Comparison of ENCODE assay signal across 27 cellular contexts in the genomic region with DNA sequence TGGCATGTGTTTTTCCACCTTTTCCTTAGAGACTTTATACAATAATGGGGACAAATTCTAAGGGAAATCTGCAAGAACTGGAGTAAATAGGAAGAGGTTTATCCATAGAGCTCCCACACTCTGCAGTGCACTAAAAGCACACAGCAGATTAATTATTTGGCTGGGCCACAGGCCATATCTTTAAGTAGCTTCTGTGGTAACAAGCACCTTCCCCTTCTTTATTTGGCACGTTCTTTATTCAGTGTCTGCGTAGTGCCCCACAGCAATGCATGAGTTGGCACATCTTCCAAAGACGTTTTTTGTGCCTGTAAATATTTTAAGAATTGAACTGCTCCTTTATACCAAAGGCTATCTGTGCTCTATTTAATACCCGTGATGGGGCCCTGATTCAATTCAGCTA.
"Had no signal": no experiment of that assay in that cellular context is flagged by ENCODE, and none has a peak within 500 bp of the region (broad histone marks: within the 10 kb centered on the region; RNA-seq: fewer than 3 reads in every experiment).

No MANE protein-coding gene starts in this region.

- H3K4me1 ChIP-seq: suprapubic skin, transverse colon, uterus had no signal

- H3K4me3 ChIP-seq: cardiac muscle cell, hepatocyte, mucosa of descending colon, smooth muscle cell, stomach, suprapubic skin, transverse colon, uterus had no signal

- ATAC-seq: activated T-cell treated with anti-CD3 and anti-CD28 coated beads, Interleukin-2, amount 50 U/mL, for 4 hours; foreskin keratinocyte; mucosa of descending colon; sciatic nerve; stimulated activated memory B cell treated with anti-CD40 and anti-IgM and Interleukin-4, amounts not matched to agents 10 μg/mL and 1 μg/mL and 100 μg/mL, for 72 hours had no signal

- H3K27me3 Mint-ChIP-seq: activated naive CD8-positive, alpha-beta T cell treated with anti-CD3 and anti-CD28 coated beads for 36 hours; dendritic cell treated with granulocyte-macrophage colony-stimulating factor and Interleukin-4, amounts not matched to agents 40 ng/mL and 50 ng/mL, for 4 days; stimulated activated memory B cell treated with anti-CD40 and anti-IgM and Interleukin-4, amounts not matched to agents 10 μg/mL and 1 μg/mL and 100 μg/mL, for 72 hours had no signal

- H3K9me3 ChIP-seq: mucosa of descending colon, stomach, suprapubic skin, transverse colon, uterus had no signal

- H3K4me2 ChIP-seq: hepatocyte, smooth muscle cell had no signal

- H3K4me1 Mint-ChIP-seq: activated naive CD8-positive, alpha-beta T cell treated with anti-CD3 and anti-CD28 coated beads for 36 hours; immature natural killer cell; stimulated activated memory B cell treated with anti-CD40 and anti-IgM and Interleukin-4, amounts not matched to agents 10 μg/mL and 1 μg/mL and 100 μg/mL, for 72 hours had no signal

- H3K36me3 Mint-ChIP-seq: activated naive CD8-positive, alpha-beta T cell treated with anti-CD3 and anti-CD28 coated beads for 36 hours; immature natural killer cell; stimulated activated memory B cell treated with anti-CD40 and anti-IgM and Interleukin-4, amounts not matched to agents 10 μg/mL and 1 μg/mL and 100 μg/mL, for 72 hours had no signal

- H3K27ac ChIP-seq: cardiac muscle cell, foreskin keratinocyte, hepatocyte, stomach, suprapubic skin, transverse colon, uterus had no signal

- DNase-seq: activated CD4-positive, alpha-beta T cell treated with anti-CD3 and anti-CD28 coated beads for 4 hours; activated CD4-positive, alpha-beta T cell treated with anti-CD3 and anti-CD28 coated beads, Interleukin-2, amount 50 U/mL, for 48 hours; activated CD4-positive, CD25-positive, alpha-beta regulatory T cell; activated CD8-positive, alpha-beta memory T cell treated with anti-CD3 and anti-CD28 coated beads, Interleukin-2, amount 50 U/mL, for 48 hours; activated naive CD4-positive, alpha-beta T cell; activated naive CD8-positive, alpha-beta T cell treated with anti-CD3 and anti-CD28 coated beads for 36 hours; activated T-cell treated with anti-CD3 and anti-CD28 coated beads, Interleukin-2, amount 50 U/mL, for 4 hours; effector CD8-positive, alpha-beta T cell; immature natural killer cell; kidney glomerular epithelial cell; mesendoderm; mucosa of descending colon; nucleus accumbens; stimulated activated CD4-positive, alpha-beta T cell treated with anti-CD3 and anti-CD28 coated beads, Interleukin-15, amount 100 ng/mL, for 24 hours; stomach; transverse colon; uterus had no signal

- H3K27me3 ChIP-seq: cardiac muscle cell, foreskin keratinocyte, hepatocyte, stomach, suprapubic skin, transverse colon, uterus had no signal

- H3K36me3 ChIP-seq: cardiac muscle cell, stomach, suprapubic skin, transverse colon, uterus had no signal

- H3K9me3 Mint-ChIP-seq: activated naive CD8-positive, alpha-beta T cell treated with anti-CD3 and anti-CD28 coated beads for 36 hours; activated T-helper 2 cell treated with anti-CD3 and anti-CD28 coated beads, Interferon-gamma antibody, Interleukin-2, Interleukin-4, amounts not matched to agents 10 μg/mL and 5 μg/mL and 100 μg/mL, durations not matched to agents 14 hours and 24 hours and 36 hours; dendritic cell treated with granulocyte-macrophage colony-stimulating factor and Interleukin-4, amounts not matched to agents 40 ng/mL and 50 ng/mL, for 4 days; stimulated activated memory B cell treated with anti-CD40 and anti-IgM and Interleukin-4, amounts not matched to agents 10 μg/mL and 1 μg/mL and 100 μg/mL, for 72 hours; T-helper 2 cell treated with Interferon-gamma antibody and Interleukin-4, amounts not matched to agents 5 μg/mL and 100 μg/mL, for 36 hours had no signal

- H3K4me3 Mint-ChIP-seq: activated naive CD8-positive, alpha-beta T cell treated with anti-CD3 and anti-CD28 coated beads for 36 hours; activated T-cell treated with anti-CD3 and anti-CD28 coated beads, Interleukin-2, amount 50 U/mL, for 4 hours; dendritic cell treated with granulocyte-macrophage colony-stimulating factor and Interleukin-4, amounts not matched to agents 40 ng/mL and 50 ng/mL, for 4 days; immature natural killer cell; stimulated activated memory B cell treated with anti-CD40 and anti-IgM and Interleukin-4, amounts not matched to agents 10 μg/mL and 1 μg/mL and 100 μg/mL, for 72 hours; T-helper 2 cell treated with Interferon-gamma antibody and Interleukin-4, amounts not matched to agents 5 μg/mL and 100 μg/mL, for 36 hours had no signal

- H2AFZ ChIP-seq: hepatocyte had no signal

- H3K27ac Mint-ChIP-seq: activated naive CD8-positive, alpha-beta T cell treated with anti-CD3 and anti-CD28 coated beads for 36 hours; activated T-helper 2 cell treated with anti-CD3 and anti-CD28 coated beads, Interferon-gamma antibody, Interleukin-2, Interleukin-4, amounts not matched to agents 10 μg/mL and 5 μg/mL and 100 μg/mL, durations not matched to agents 14 hours and 24 hours and 36 hours; dendritic cell treated with granulocyte-macrophage colony-stimulating factor and Interleukin-4, amounts not matched to agents 40 ng/mL and 50 ng/mL, for 4 days; immature natural killer cell; stimulated activated memory B cell treated with anti-CD40 and anti-IgM and Interleukin-4, amounts not matched to agents 10 μg/mL and 1 μg/mL and 100 μg/mL, for 72 hours; T-helper 2 cell treated with Interferon-gamma antibody and Interleukin-4, amounts not matched to agents 5 μg/mL and 100 μg/mL, for 36 hours had no signal
